In genomic region chr3:12394516-12395271, GRCh38 we compare ENCODE assay signal across 10 cellular contexts.
A peak's percentile ranks its signal among the peaks of the same experiment; 100 is the strongest.
DNase-seq lines count a peak whose midpoint lies in the region; ATAC-seq, FAIRE-seq and TF ChIP-seq lines count a peak whose summit lies in the region.
"Had no signal": no experiment of that assay in that cellular context is flagged by ENCODE, and none has a peak within 500 bp of the region (broad histone marks: within the 10 kb centered on the region; RNA-seq: fewer than 3 reads in every experiment).

No MANE protein-coding gene starts in this region.

- no peak for TF ChIP-seq EP300 in A549 (IDR thresholded peaks at IDR 0.05)

- DNase-seq in A549 (ENCODE audit: low read depth in 1 of 2, low spot score in 1 of 2) (no peak), PC-9 (no peak), posterior cingulate gyrus (no peak), HPDE6-E6E7 (ENCODE audit: extremely low spot score) (no peak), NCI-H774 (lab: John Stamatoyannopoulos, UW) (no peak)
- DNase-seq: H7, NCI-H2029 treated with DMSO at 0.1 percent for 48 hours had no signal

- H3F3A ChIP-seq in PC-9 (ENCODE audit: insufficient read depth, low read depth) = peaks cover 68% of the 10 kb centered on the region

- H3K4me1 ChIP-seq in A549 = peaks cover 27% of the 10 kb centered on the region
- peaks cover 32% of the 10 kb centered on the region for H3K4me1 ChIP-seq in PC-9 (replicated peaks; ENCODE audit: insufficient read depth)

- FAIRE-seq in A549 (lab: Jason Lieb, UNC) = no peak

- no peaks in the 10 kb centered on the region for H3K27me3 ChIP-seq in PC-9 (ENCODE audit: insufficient read depth, low read depth)

- no TSS peak for BruUV-seq in PC-9 (replicated peaks; lab: Mats Ljungman, UMichigan)

- H3K4me2 ChIP-seq in A549 = peak overlapping the region; percentile 43; the same call in 2 of the 3 replicates
- H3K4me2 ChIP-seq in PC-9 = no peak overlapping the region

- H3K79me2 ChIP-seq in PC-9 (ENCODE audit: low read depth) = peaks cover 10% of the 10 kb centered on the region; the same call in 1 of the 2 replicates

- no peak for ATAC-seq in A549
- peak; percentile 12 for ATAC-seq in GM18870 (IDR thresholded peaks at IDR 0.05; ENCODE audit: unreplicated experiment)
- ATAC-seq in HG02852 (IDR thresholded peaks at IDR 0.05; ENCODE audit: unreplicated experiment) = peak; percentile 13
- ATAC-seq in GM19023 (IDR thresholded peaks at IDR 0.05; ENCODE audit: unreplicated experiment) = no peak

- no peaks in the 10 kb centered on the region for H3K9me2 ChIP-seq in PC-9 (ENCODE audit: insufficient read depth)

- no peak for TF ChIP-seq RAD21 in A549 (conservative IDR thresholded peaks at IDR 0.05 in 1 of 2, IDR thresholded peaks at IDR 0.05 in 1 of 2)

- H3K4me3 ChIP-seq in A549 (no peak overlapping the region), PC-9 (no peak overlapping the region)

- CTCF ChIA-PET in A549 (lab: Yijun Ruan, JAX) = interaction anchor here (1.5 to 3.4 kb wide), 2 partner anchors 85 to 107 kb away, joined by 3 to 13 read pairs; no protein-coding TSS in a partner anchor
- CTCF ChIA-PET in PC-9 (lab: Charles Lee) = no interaction called here

- peak overlapping the region; percentile 65 to 71 for H3K27ac ChIP-seq in A549
- peak overlapping the region; percentile 59 for H3K27ac ChIP-seq in PC-9

- TF ChIP-seq CTCF in A549 (IDR thresholded peaks at IDR 0.05) (no peak), PC-9 (conservative IDR thresholded peaks at IDR 0.05) (no peak)

- POLR2A ChIA-PET in A549 (lab: Yijun Ruan, JAX) = no interaction called here
- POLR2A ChIA-PET in PC-9 (lab: Charles Lee; ENCODE audit: unreplicated experiment) = no interaction called here

- H3K9me3 ChIP-seq in A549 (no peaks in the 10 kb centered on the region), PC-9 (ENCODE audit: insufficient read depth, low read depth) (no peaks in the 10 kb centered on the region)

- peaks cover 64% of the 10 kb centered on the region for H3K36me3 ChIP-seq in PC-9 (ENCODE audit: low read depth)

- 91% methylated on average over 4 of the region's 4 CpGs for WGBS in A549 (ENCODE audit: missing lambda C conversion rate)

- H4K20me1 ChIP-seq in PC-9 (ENCODE audit: insufficient read depth) = no peaks in the 10 kb centered on the region

- TF ChIP-seq POLR2A in A549 (IDR thresholded peaks at IDR 0.05; ENCODE audit: low read length) = no peak

- intact Hi-C loops in PC-9 (cut with micrococcal nuclease; ENCODE audit: unreplicated experiment) (no loop called here), posterior cingulate gyrus (cut with DNase I) (no loop called here)

- no peak overlapping the region for H2AFZ ChIP-seq in PC-9

TF ChIP-seq in A549, 52 proteins besides CTCF, POLR2A, EP300 and RAD21:
- no peak for TF ChIP-seq RCOR1 (IDR thresholded peaks at IDR 0.05; ENCODE audit: low read depth, low read length)
- no peak for TF ChIP-seq PHF8 (IDR thresholded peaks at IDR 0.05; ENCODE audit: borderline replicate concordance, low read depth)
- no peak for TF ChIP-seq RFX5 (IDR thresholded peaks at IDR 0.05)
- no peak for TF ChIP-seq TFCP2L1 (CRISPR knock-in tag; IDR thresholded peaks at IDR 0.05)
- no peak for TF ChIP-seq POLR2AphosphoS2 (conservative IDR thresholded peaks at IDR 0.05; ENCODE audit: low read length)
- no peak for TF ChIP-seq JUNB (IDR thresholded peaks at IDR 0.05)

Comparison
In these comparisons a context has a peak if more than half of its experiments do, and no peak if none do; other contexts are left out.
1. ATAC-seq: peak in GM18870 (single experiment) and HG02852 (single experiment); none in A549 (0 of 2) and GM19023 (single experiment).